Comparison of ENCODE assay signal across 8 cellular contexts in the genomic region with DNA sequence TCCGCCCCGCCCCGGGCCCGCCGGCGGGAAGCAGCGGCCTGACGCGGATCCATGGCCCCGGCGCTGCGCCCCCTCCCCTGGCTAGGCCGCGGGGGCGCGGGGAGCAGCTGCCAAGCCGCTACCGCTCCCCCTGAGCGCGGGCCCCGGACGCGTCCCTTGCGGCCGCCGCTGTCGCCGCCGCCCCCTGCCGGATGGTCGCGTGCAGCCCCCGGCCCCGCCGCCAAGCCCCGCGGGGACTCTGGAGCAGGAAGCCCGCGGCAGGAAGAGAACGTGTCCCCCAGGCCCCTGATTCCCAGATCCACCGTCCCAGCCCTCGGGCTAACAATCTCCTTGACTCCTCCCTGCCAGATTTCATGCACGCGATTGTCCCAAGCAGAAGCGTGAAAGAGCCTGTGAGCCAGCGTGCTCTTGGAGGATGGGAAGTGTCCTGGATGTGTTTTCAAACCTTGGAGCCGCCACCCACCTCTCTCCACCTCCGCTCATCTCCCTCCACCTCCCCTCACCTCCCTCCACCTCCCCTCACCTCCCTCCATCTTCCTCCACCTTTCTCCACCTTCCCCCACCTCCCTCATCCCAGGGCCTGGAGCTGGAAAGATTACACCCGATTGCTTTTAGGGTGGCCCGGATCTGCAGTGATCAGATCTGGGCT. TPM values are rescaled to one million over a fixed set of nuclear protein-coding genes. Genes with fewer than 3 reads are reported as not detected.
DNase-seq lines count a peak whose midpoint lies in the region; ATAC-seq and TF ChIP-seq lines count a peak whose summit lies in the region.

No MANE protein-coding gene starts in this region.

- H3K79me2 ChIP-seq in SK-N-SH (ENCODE audit: insufficient read depth), result no peaks in the 10 kb centered on the region

- DNase-seq in AG08396 (ENCODE audit: low spot score) (peak; percentile 76), SK-N-SH (peak; percentile 87), amniotic epithelial cell (ENCODE audit: low read depth) (peak; percentile 43), left ventricle myocardium inferior (peak; percentile 42), prostate gland (ENCODE audit: low spot score) (peak; percentile 12), RPMI8226 (no peak)

- TF ChIP-seq RAD21 in SK-N-SH (IDR thresholded peaks at IDR 0.05; ENCODE audit: low read length), result no peak

- intact Hi-C loops in left ventricle myocardium inferior (cut with micrococcal nuclease), result no loop called here
- intact Hi-C loops in prostate gland (cut with DNase I), result loop anchor here (5.0 kb wide), 2 partner anchors 64 to 231 kb away; a partner anchor contains a TSS

- CTCF ChIA-PET in SK-N-SH (lab: Yijun Ruan, JAX), result interaction anchor here (0.6 to 2.6 kb wide), 8 partner anchors 10 to 310 kb away, joined by 3 to 6 read pairs (median 4); a partner anchor contains a TSS

- peak overlapping the region; percentile 56 for H3K9ac ChIP-seq in SK-N-SH

- peak overlapping the region; percentile 62 for H3K4me2 ChIP-seq in SK-N-SH

- ATAC-seq in GM18858 (IDR thresholded peaks at IDR 0.05; ENCODE audit: unreplicated experiment) (peak; percentile 47), HG03135 (IDR thresholded peaks at IDR 0.05; ENCODE audit: unreplicated experiment) (peak; percentile 75)

- H3F3A ChIP-seq in SK-N-SH (replicated peaks; ENCODE audit: insufficient read depth), result peaks cover 12% of the 10 kb centered on the region

- H3K9me3 ChIP-seq in SK-N-SH (no peaks in the 10 kb centered on the region), left ventricle myocardium inferior (replicated peaks) (no peaks in the 10 kb centered on the region), prostate gland (no peaks in the 10 kb centered on the region)

- no peak for TF ChIP-seq EP300 in SK-N-SH (IDR thresholded peaks at IDR 0.05; ENCODE audit: borderline replicate concordance in 1 of 2, low read depth in 1 of 2, low read length in 1 of 2)

- peak; percentile 32; the same call in 1 of the 2 replicates for TF ChIP-seq CTCF in SK-N-SH (IDR thresholded peaks at IDR 0.05)
- TF ChIP-seq CTCF in left ventricle myocardium inferior (IDR thresholded peaks at IDR 0.05; ENCODE audit: borderline replicate concordance), result peak; percentile 61
- peak in 2 of 4 experiments; percentile 21 to 50 for TF ChIP-seq CTCF in prostate gland (IDR thresholded peaks at IDR 0.05)

- no peaks in the 10 kb centered on the region for H3K9me2 ChIP-seq in SK-N-SH

- H3K27me3 ChIP-seq in SK-N-SH (ENCODE audit: insufficient read depth), result no peaks in the 10 kb centered on the region
- no peaks in the 10 kb centered on the region for H3K27me3 ChIP-seq in left ventricle myocardium inferior (ENCODE audit: low read depth)
- no peaks in the 10 kb centered on the region for H3K27me3 ChIP-seq in prostate gland (replicated peaks; ENCODE audit: insufficient read depth)

- 15% methylated on average over 20 of the region's 50 CpGs for WGBS in SK-N-SH (ENCODE audit: low lambda C conversion rate)
- 1% methylated on average over 27 of the region's 50 CpGs for WGBS in prostate gland

- H4K20me1 ChIP-seq in SK-N-SH (ENCODE audit: insufficient read depth), result no peaks in the 10 kb centered on the region

- TF ChIP-seq POLR2A in prostate gland (IDR thresholded peaks at IDR 0.05), result no peak

- H3K27ac ChIP-seq in SK-N-SH (ENCODE audit: low read depth in 2 of 2, low read length in 1 of 2) (peak overlapping the region in 1 of 2 experiments; percentile 59; a peak in 1 of 4 replicates), left ventricle myocardium inferior (replicated peaks) (peak overlapping the region; percentile 89), prostate gland (peak overlapping the region; percentile 69 to 70)

- H3K36me3 ChIP-seq in SK-N-SH (replicated peaks in 1 of 2; ENCODE audit: control insufficient read depth in 1 of 2, insufficient read depth in 2 of 2, low read length in 1 of 2), result no peaks in the 10 kb centered on the region
- no peaks in the 10 kb centered on the region for H3K36me3 ChIP-seq in left ventricle myocardium inferior
- no peaks in the 10 kb centered on the region for H3K36me3 ChIP-seq in prostate gland

- POLR2A ChIA-PET in SK-N-SH (lab: Yijun Ruan, JAX), result interaction anchor here (1.0 to 1.1 kb wide), 2 partner anchors 18 to 63 kb away, joined by 3 to 4 read pairs; a partner anchor contains a TSS

- H3K4me1 ChIP-seq in SK-N-SH (ENCODE audit: control insufficient read depth in 1 of 2, insufficient read depth in 2 of 2, low read depth in 1 of 2, low read length in 1 of 2) (peaks cover 4 to 16% of the 10 kb centered on the region in 2 experiments; a peak in 3 of 4 replicates), left ventricle myocardium inferior (peaks cover 39% of the 10 kb centered on the region), prostate gland (replicated peaks) (no peaks in the 10 kb centered on the region)

- H3K4me3 ChIP-seq in SK-N-SH (ENCODE audit: low read depth in 2 of 2, low read length in 1 of 2) (peak overlapping the region; percentile 32 to 50; a peak in 3 of 4 replicates), left ventricle myocardium inferior (peak overlapping the region; percentile 78), prostate gland (peak overlapping the region; percentile 48 to 54)

- peak overlapping the region; percentile 90 for H2AFZ ChIP-seq in SK-N-SH (ENCODE audit: low read depth)

TF ChIP-seq in SK-N-SH, 30 proteins besides CTCF, POLR2A, EP300 and RAD21:
- TF ChIP-seq, protein P1, sequence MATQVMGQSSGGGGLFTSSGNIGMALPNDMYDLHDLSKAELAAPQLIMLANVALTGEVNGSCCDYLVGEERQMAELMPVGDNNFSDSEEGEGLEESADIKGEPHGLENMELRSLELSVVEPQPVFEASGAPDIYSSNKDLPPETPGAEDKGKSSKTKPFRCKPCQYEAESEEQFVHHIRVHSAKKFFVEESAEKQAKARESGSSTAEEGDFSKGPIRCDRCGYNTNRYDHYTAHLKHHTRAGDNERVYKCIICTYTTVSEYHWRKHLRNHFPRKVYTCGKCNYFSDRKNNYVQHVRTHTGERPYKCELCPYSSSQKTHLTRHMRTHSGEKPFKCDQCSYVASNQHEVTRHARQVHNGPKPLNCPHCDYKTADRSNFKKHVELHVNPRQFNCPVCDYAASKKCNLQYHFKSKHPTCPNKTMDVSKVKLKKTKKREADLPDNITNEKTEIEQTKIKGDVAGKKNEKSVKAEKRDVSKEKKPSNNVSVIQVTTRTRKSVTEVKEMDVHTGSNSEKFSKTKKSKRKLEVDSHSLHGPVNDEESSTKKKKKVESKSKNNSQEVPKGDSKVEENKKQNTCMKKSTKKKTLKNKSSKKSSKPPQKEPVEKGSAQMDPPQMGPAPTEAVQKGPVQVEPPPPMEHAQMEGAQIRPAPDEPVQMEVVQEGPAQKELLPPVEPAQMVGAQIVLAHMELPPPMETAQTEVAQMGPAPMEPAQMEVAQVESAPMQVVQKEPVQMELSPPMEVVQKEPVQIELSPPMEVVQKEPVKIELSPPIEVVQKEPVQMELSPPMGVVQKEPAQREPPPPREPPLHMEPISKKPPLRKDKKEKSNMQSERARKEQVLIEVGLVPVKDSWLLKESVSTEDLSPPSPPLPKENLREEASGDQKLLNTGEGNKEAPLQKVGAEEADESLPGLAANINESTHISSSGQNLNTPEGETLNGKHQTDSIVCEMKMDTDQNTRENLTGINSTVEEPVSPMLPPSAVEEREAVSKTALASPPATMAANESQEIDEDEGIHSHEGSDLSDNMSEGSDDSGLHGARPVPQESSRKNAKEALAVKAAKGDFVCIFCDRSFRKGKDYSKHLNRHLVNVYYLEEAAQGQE (IDR thresholded peaks at IDR 0.05; ENCODE audit: low read depth, low read length), result no peak
- peak; percentile 14; the same call in 1 of the 2 replicates for TF ChIP-seq SMC3 (IDR thresholded peaks at IDR 0.05; ENCODE audit: low read depth, low read length)

RNA-seq across cellular contexts. Expression of a gene that starts 0.4 kb away (rescaled TPM):
- 6.6 and 8.1 TPM in 2 replicates for polyA plus RNA-seq in SK-N-SH (2012; rRNA removed)
- 10.8 and 12.0 TPM in 2 replicates for polyA plus RNA-seq in SK-N-SH (2012; cell fraction: cytosol; rRNA removed)
- 5.0 and 9.9 TPM in 2 replicates for polyA plus RNA-seq in SK-N-SH (2012; cell fraction: nucleus; rRNA removed)
- 1.5 TPM for total RNA-seq in left ventricle myocardium inferior
- 1 to 10 TPM in 1 of 2 donors, under 1 TPM in 1; 0.80 to 2.0 TPM for total RNA-seq in prostate gland
